Comparison of ENCODE assay signal across 11 cellular contexts in genomic region chr13:46149272-46150133, GRCh38. TPM values are rescaled to one million over a fixed set of nuclear protein-coding genes. Genes with fewer than 3 reads are reported as not detected.
DNase-seq lines count a peak whose midpoint lies in the region; ATAC-seq and TF ChIP-seq lines count a peak whose summit lies in the region.
"Had no signal": no experiment of that assay in that cellular context is flagged by ENCODE, and none has a peak within 500 bp of the region (broad histone marks: within the 10 kb centered on the region; RNA-seq: fewer than 3 reads in every experiment).

No MANE protein-coding gene starts in this region.

- peaks cover 5% of the 10 kb centered on the region for H3K27me3 Mint-ChIP-seq in GM23338 (ENCODE audit: insufficient read depth, low read depth, poor library complexity)

- peak overlapping the region; percentile 67; the same call in 1 of the 2 replicates for H2AFZ ChIP-seq in GM23338

- no peak overlapping the region for H3K4me2 ChIP-seq in GM23338

- POLR2A ChIA-PET in A673 (lab: Charles Lee; ENCODE audit: low non-redundant PET): no interaction called here

- H3K4me1 ChIP-seq in A673 (ENCODE audit: insufficient read depth, low read length, poor library complexity, severe bottlenecking): peaks cover 44% of the 10 kb centered on the region
- peaks cover 35% of the 10 kb centered on the region for H3K4me1 ChIP-seq in GM23338 (ENCODE audit: insufficient read depth)
- H3K4me1 ChIP-seq in stomach: peaks cover 0 to 7% (median 3%) of the 10 kb centered on the region in 4 donors
- H3K4me1 ChIP-seq: SJSA1 had no signal

- H3K27me3 ChIP-seq in A673 (replicated peaks; ENCODE audit: insufficient read depth, low read depth, low read length, poor library complexity): no peaks in the 10 kb centered on the region
- H3K27me3 ChIP-seq in GM23338 (ENCODE audit: insufficient read depth): no peaks in the 10 kb centered on the region
- H3K27me3 ChIP-seq in stomach: no peaks in the 10 kb centered on the region
- H3K27me3 ChIP-seq: SJSA1 had no signal

- no peak overlapping the region for H3K4me3 ChIP-seq in A673 (ENCODE audit: low read depth, low read length, poor library complexity, severe bottlenecking)
- H3K4me3 ChIP-seq in GM23338: no peak overlapping the region
- H3K4me3 ChIP-seq in stomach: no peak overlapping the region
- H3K4me3 ChIP-seq: SJSA1 had no signal

- no peaks in the 10 kb centered on the region for H3K9me2 ChIP-seq in GM23338 (ENCODE audit: insufficient read depth)

- H3K27ac Mint-ChIP-seq in GM23338: no peak overlapping the region

- no peaks in the 10 kb centered on the region for H3K36me3 Mint-ChIP-seq in GM23338 (ENCODE audit: low read depth)

- H3F3A ChIP-seq in GM23338 (replicated peaks; ENCODE audit: low read depth): no peaks in the 10 kb centered on the region

- H4K20me1 ChIP-seq in GM23338 (replicated peaks; ENCODE audit: insufficient read depth): no peaks in the 10 kb centered on the region

- peak; percentile 94 for DNase-seq in A673 (ENCODE audit: low spot score)
- no peak for DNase-seq in GM23338 (ENCODE audit: low spot score)
- peak; percentile 45 to 56 for DNase-seq in activated CD4-positive, alpha-beta T cell treated with anti-CD3 and anti-CD28 coated beads, Interleukin-2, amount 50 U/mL, for 48 hours
- peak; percentile 66 for DNase-seq in iris pigment epithelial cell (ENCODE audit: low read depth)
- DNase-seq in stomach: no peak
- no peak for DNase-seq in SW 1271 (lab: John Stamatoyannopoulos, UW)
- DNase-seq: effector memory CD4-positive, alpha-beta T cell had no signal

- H3K79me2 ChIP-seq in GM23338 (replicated peaks; ENCODE audit: insufficient read depth): no peaks in the 10 kb centered on the region

- no TSS peak for BruUV-seq in A673 (replicated peaks; lab: Mats Ljungman, UMichigan)

- peaks cover 37% of the 10 kb centered on the region for H3K4me1 Mint-ChIP-seq in GM23338

- H3K4me3 Mint-ChIP-seq in GM23338: no peak overlapping the region

- H3K9me3 ChIP-seq in A673 (ENCODE audit: low read depth, low read length, poor library complexity, severe bottlenecking) (no peaks in the 10 kb centered on the region), stomach (no peaks in the 10 kb centered on the region)
- H3K9me3 ChIP-seq: SJSA1 had no signal

- CTCF ChIA-PET in A673 (lab: Charles Lee): interaction anchor here (0.5 to 1.5 kb wide), 4 partner anchors 11 to 782 kb away, joined by 5 to 10 read pairs (median 8); no protein-coding TSS in a partner anchor

- no peak for TF ChIP-seq EP300 in stomach (IDR thresholded peaks at IDR 0.05)

- H3K27ac ChIP-seq in A673 (ENCODE audit: low read depth, low read length, poor library complexity, severe bottlenecking) (peak overlapping the region; percentile 80), GM23338 (ENCODE audit: low read depth) (no peak overlapping the region), stomach (no peak overlapping the region)
- H3K27ac ChIP-seq: SJSA1 had no signal

- H3K36me3 ChIP-seq in A673 (ENCODE audit: insufficient read depth, low read length, poor library complexity, severe bottlenecking): no peaks in the 10 kb centered on the region
- no peaks in the 10 kb centered on the region for H3K36me3 ChIP-seq in GM23338 (ENCODE audit: insufficient read depth)
- peaks cover 0 to 44% (median 13%) of the 10 kb centered on the region in 4 donors for H3K36me3 ChIP-seq in stomach

- no peak for TF ChIP-seq POLR2A in stomach (IDR thresholded peaks at IDR 0.05)

- intact Hi-C loops in A673 (cut with micrococcal nuclease; ENCODE audit: unreplicated experiment) (loop anchor here (5.0 kb wide), 2 partner anchors 138 to 158 kb away; no protein-coding TSS in a partner anchor), stomach (cut with DNase I; ENCODE audit: low total_unique reads) (no loop called here)

- 68 to 79% (median 79%) methylated on average over 7 of the region's 7 CpGs for WGBS in stomach, 5 donors

- H3K9me3 Mint-ChIP-seq in GM23338: no peaks in the 10 kb centered on the region

- ATAC-seq in GM23338 (no peak), HG03469 (IDR thresholded peaks at IDR 0.05; ENCODE audit: unreplicated experiment) (no peak), GM19452 (IDR thresholded peaks at IDR 0.05; ENCODE audit: unreplicated experiment) (no peak)

- TF ChIP-seq CTCF in A673 (conservative IDR thresholded peaks at IDR 0.05; ENCODE audit: low read depth, low read length) (peak; percentile 25; the same call in 1 of the 2 replicates), GM23338 (conservative IDR thresholded peaks at IDR 0.05; ENCODE audit: low read depth in 2 of 2) (no peak), stomach (IDR thresholded peaks at IDR 0.05) (no peak)

TF ChIP-seq in GM23338, 12 proteins besides CTCF, POLR2A, EP300 and RAD21 (continues in another document):
- TF ChIP-seq ETS1 (IDR thresholded peaks at IDR 0.05) (no peak), EZH2 (IDR thresholded peaks at IDR 0.05; ENCODE audit: low read depth, unreplicated experiment) (no peak), EZH2phosphoT487 (IDR thresholded peaks at IDR 0.05; ENCODE audit: unreplicated experiment) (no peak), STAT1 (IDR thresholded peaks at IDR 0.05; ENCODE audit: unreplicated experiment) (no peak)

RNA-seq across cellular contexts. Expression of gene LCP1, which starts 32.5 kb away (rescaled TPM):
- total RNA-seq in A673 (2021): 6.2 and 9.1 TPM in 2 replicates
- total RNA-seq in GM23338 (2014; rRNA removed; shearing (Covaris generic)): 3.4 and 6.6 TPM in 2 replicates
- 1.9 and 2.7 TPM in 2 replicates for polyA plus RNA-seq in GM23338 (2016; fragmentation: Nextera tagmentation; extraction: Ambion mirVana)
- total RNA-seq in stomach: 10 to 100 TPM in 4 of 5 donors, not detected in 1; 12.8 to 44.6 (median 33.0) TPM
- 10 to 100 TPM; 10.6 to 20.0 (median 14.1) TPM for polyA plus RNA-seq in stomach

RNA-seq across cellular contexts. Expression of gene CPB2, which starts 44.7 kb away (rescaled TPM):
- 5.0 and 5.5 TPM in 2 replicates for total RNA-seq in A673 (2021)
- total RNA-seq in GM23338 (2014; rRNA removed; shearing (Covaris generic)): not detected in 2 replicates
- polyA plus RNA-seq in GM23338 (2016; fragmentation: Nextera tagmentation; extraction: Ambion mirVana): 0.47 and 0.73 TPM in 2 replicates
- total RNA-seq in stomach: 1 to 10 TPM in 1 of 5 donors, under 1 TPM in 1, not detected in 3; 0.37 to 2.2 TPM
- polyA plus RNA-seq in stomach: not detected
- total RNA-seq: osteoblast, SJSA1 had no signal

Comparison
In these comparisons a context has a peak if more than half of its experiments do, and no peak if none do; other contexts are left out.
1. DNase-seq: peak in A673 (single experiment), activated CD4-positive, alpha-beta T cell treated with anti-CD3 and anti-CD28 coated beads, Interleukin-2, amount 50 U/mL, for 48 hours (2 of 2) and iris pigment epithelial cell (single experiment); none in GM23338 (single experiment), stomach (single experiment) and SW 1271 (0 of 2).